Comparison of ENCODE assay signal across 14 cellular contexts in the genomic region with DNA sequence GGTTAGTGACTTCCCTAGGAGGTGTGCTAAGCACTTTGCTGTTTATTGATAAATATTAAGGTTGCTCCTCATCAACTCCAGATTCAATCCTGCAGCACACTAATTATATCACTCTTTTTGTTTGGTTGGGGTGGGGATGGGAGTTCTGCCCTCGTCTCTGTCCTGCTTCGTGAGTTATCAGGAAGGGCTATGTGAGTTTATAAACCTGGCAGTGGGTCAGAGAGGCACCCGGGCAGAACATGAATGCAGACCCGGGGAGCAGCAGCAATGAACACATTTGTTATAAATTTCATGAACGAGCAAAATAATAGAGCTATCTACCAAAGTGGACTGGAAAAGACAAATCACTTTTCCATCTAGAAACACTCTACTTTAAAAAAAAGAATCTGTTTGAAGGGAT.
"Had no signal": no experiment of that assay in that cellular context is flagged by ENCODE, and none has a peak within 500 bp of the region (broad histone marks: within the 10 kb centered on the region; RNA-seq: fewer than 3 reads in every experiment).

No MANE protein-coding gene starts in this region.

- H3K27ac ChIP-seq: coronary artery, esophagus muscularis mucosa, right atrium auricular region, tibial artery, uterus had no signal

- H3K4me3 Mint-ChIP-seq: activated CD4-positive, alpha-beta T cell treated with anti-CD3 and anti-CD28 coated beads, Interleukin-2, amount 10 ng/mL, durations not matched to agents 24 days and 14 days; activated naive CD8-positive, alpha-beta T cell; stimulated activated memory B cell treated with anti-CD40 and anti-IgM and Interleukin-4, amounts not matched to agents 10 μg/mL and 1 μg/mL and 100 μg/mL, for 72 hours; T-helper 1 cell treated with Interleukin-12 subunit alpha and Interleukin-12 subunit beta and Interleukin-4 antibody, amounts not matched to agents 30 μg/mL and 1 μg/mL, for 36 hours had no signal

- H3K27ac Mint-ChIP-seq: activated CD4-positive, alpha-beta T cell treated with anti-CD3 and anti-CD28 coated beads, Interleukin-2, amount 10 ng/mL, durations not matched to agents 24 days and 14 days; activated naive CD8-positive, alpha-beta T cell; stimulated activated memory B cell treated with anti-CD40 and anti-IgM and Interleukin-4, amounts not matched to agents 10 μg/mL and 1 μg/mL and 100 μg/mL, for 72 hours; T-helper 1 cell treated with Interleukin-12 subunit alpha and Interleukin-12 subunit beta and Interleukin-4 antibody, amounts not matched to agents 30 μg/mL and 1 μg/mL, for 36 hours had no signal

- H3K9me3 ChIP-seq: esophagus muscularis mucosa, right atrium auricular region, tibial artery, uterus had no signal

- ATAC-seq: naive thymus-derived CD4-positive, alpha-beta T cell; stimulated activated memory B cell treated with anti-CD40 and anti-IgM and Interleukin-4, amounts not matched to agents 10 μg/mL and 1 μg/mL and 100 μg/mL, for 72 hours had no signal

- H3K36me3 Mint-ChIP-seq: activated naive CD8-positive, alpha-beta T cell; naive thymus-derived CD4-positive, alpha-beta T cell; stimulated activated memory B cell treated with anti-CD40 and anti-IgM and Interleukin-4, amounts not matched to agents 10 μg/mL and 1 μg/mL and 100 μg/mL, for 72 hours had no signal

- H3K27me3 Mint-ChIP-seq: stimulated activated memory B cell treated with anti-CD40 and anti-IgM and Interleukin-4, amounts not matched to agents 10 μg/mL and 1 μg/mL and 100 μg/mL, for 72 hours had no signal

- H3K9me3 Mint-ChIP-seq: activated CD4-positive, alpha-beta T cell treated with anti-CD3 and anti-CD28 coated beads, Interleukin-2, amount 10 ng/mL, durations not matched to agents 24 days and 14 days; naive thymus-derived CD4-positive, alpha-beta T cell; stimulated activated memory B cell treated with anti-CD40 and anti-IgM and Interleukin-4, amounts not matched to agents 10 μg/mL and 1 μg/mL and 100 μg/mL, for 72 hours; T-helper 1 cell treated with Interleukin-12 subunit alpha and Interleukin-12 subunit beta and Interleukin-4 antibody, amounts not matched to agents 30 μg/mL and 1 μg/mL, for 36 hours had no signal

- H3K27me3 ChIP-seq: esophagus muscularis mucosa, right atrium auricular region, tibial artery, uterus had no signal

- H3K36me3 ChIP-seq: esophagus muscularis mucosa, right atrium auricular region, tibial artery, uterus had no signal

- H3K4me1 ChIP-seq: uterus had no signal

- DNase-seq: activated CD4-positive, alpha-beta T cell treated with anti-CD3 and anti-CD28 coated beads, Interleukin-2, amount 10 ng/mL, durations not matched to agents 24 days and 14 days; activated gamma-delta T cell treated with Interleukin-2 at 50 U/mL for 16 hours; amniotic stem cell; central memory CD4-positive, alpha-beta T cell; naive thymus-derived CD4-positive, alpha-beta T cell; stimulated activated CD4-positive, alpha-beta T cell treated with anti-CD3 and anti-CD28 coated beads, Interleukin-2, amount 100 ng/mL, for 48 hours; tibial artery; uterus had no signal

- H3K4me1 Mint-ChIP-seq: stimulated activated memory B cell treated with anti-CD40 and anti-IgM and Interleukin-4, amounts not matched to agents 10 μg/mL and 1 μg/mL and 100 μg/mL, for 72 hours had no signal

- H3K4me3 ChIP-seq: coronary artery, esophagus muscularis mucosa, right atrium auricular region, tibial artery, uterus had no signal
